24 cellular contexts compared by ENCODE assay signal in the genomic region with DNA sequence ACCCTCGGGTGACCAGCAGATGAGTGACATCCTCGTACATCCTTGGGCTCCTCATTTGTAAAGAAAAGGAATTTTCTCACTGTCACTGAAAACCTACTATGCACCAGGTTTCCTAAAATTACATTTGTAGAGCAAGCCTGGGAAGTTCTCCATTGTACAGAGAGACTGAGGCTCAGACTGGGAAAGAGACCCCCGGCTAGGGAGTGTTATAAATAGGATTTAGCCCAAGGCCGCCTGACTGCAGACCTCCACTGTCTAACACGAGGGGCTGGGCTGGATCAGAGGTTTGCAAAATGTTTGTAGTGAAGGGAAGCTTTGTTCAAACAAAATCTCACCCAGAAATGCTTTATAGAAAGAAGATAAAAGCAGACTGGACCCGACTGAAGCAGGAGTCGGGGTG.
"Had no signal": no experiment of that assay in that cellular context is flagged by ENCODE, and none has a peak within 500 bp of the region (broad histone marks: within the 10 kb centered on the region; RNA-seq: fewer than 3 reads in every experiment).

No MANE protein-coding gene starts in this region.

- ATAC-seq: esophagus mucosa, gastrocnemius medialis, left cardiac atrium, left lung, left ventricle myocardium superior, mucosa of descending colon had no signal

- H3K36me3 ChIP-seq: colonic mucosa, esophagus squamous epithelium, gastrocnemius medialis, left lung, lower lobe of right lung had no signal

- H3K27me3 ChIP-seq: colonic mucosa had no signal

- H3K4me1 Mint-ChIP-seq: immature natural killer cell, mesothelial cell of epicardium, naive B cell had no signal

- H3K36me3 Mint-ChIP-seq: immature natural killer cell, mesothelial cell of epicardium, naive B cell had no signal

- H3K4me3 Mint-ChIP-seq: dendritic cell treated with granulocyte-macrophage colony-stimulating factor and Interleukin-4, amounts not matched to agents 40 ng/mL and 50 ng/mL, for 4 days; immature natural killer cell; mesothelial cell of epicardium; naive B cell had no signal

- H3K9me3 Mint-ChIP-seq: dendritic cell treated with granulocyte-macrophage colony-stimulating factor and Interleukin-4, amounts not matched to agents 40 ng/mL and 50 ng/mL, for 4 days; immature natural killer cell; mesothelial cell of epicardium had no signal

- DNase-seq: colonic mucosa; cortex of kidney; effector CD4-positive, alpha-beta T cell; effector memory CD4-positive, alpha-beta T cell; erythroblast; esophagus squamous epithelium; foreskin fibroblast; foreskin melanocyte; gastrocnemius medialis; glutamatergic neuron; hypothalamus; immature natural killer cell; left cardiac atrium; left lung; left ventricle myocardium superior; lower lobe of right lung; mesenchymal stem cell; mucosa of descending colon; naive B cell had no signal

- H3K4me3 ChIP-seq: colonic mucosa, esophagus squamous epithelium, gastrocnemius medialis, hepatocyte, left lung, lower lobe of right lung, mucosa of descending colon had no signal

- H3K9me3 ChIP-seq: colonic mucosa, esophagus squamous epithelium, gastrocnemius medialis, left lung, lower lobe of right lung, mucosa of descending colon had no signal

- H3K4me1 ChIP-seq: colonic mucosa, esophagus squamous epithelium, gastrocnemius medialis, left lung, lower lobe of right lung had no signal

- H3K27ac Mint-ChIP-seq: dendritic cell treated with granulocyte-macrophage colony-stimulating factor and Interleukin-4, amounts not matched to agents 40 ng/mL and 50 ng/mL, for 4 days; immature natural killer cell; mesothelial cell of epicardium; naive B cell had no signal

- H3K27ac ChIP-seq: colonic mucosa, epithelial cell of prostate, esophagus squamous epithelium, gastrocnemius medialis, hepatocyte, left lung, lower lobe of right lung had no signal
